In the genomic region with DNA sequence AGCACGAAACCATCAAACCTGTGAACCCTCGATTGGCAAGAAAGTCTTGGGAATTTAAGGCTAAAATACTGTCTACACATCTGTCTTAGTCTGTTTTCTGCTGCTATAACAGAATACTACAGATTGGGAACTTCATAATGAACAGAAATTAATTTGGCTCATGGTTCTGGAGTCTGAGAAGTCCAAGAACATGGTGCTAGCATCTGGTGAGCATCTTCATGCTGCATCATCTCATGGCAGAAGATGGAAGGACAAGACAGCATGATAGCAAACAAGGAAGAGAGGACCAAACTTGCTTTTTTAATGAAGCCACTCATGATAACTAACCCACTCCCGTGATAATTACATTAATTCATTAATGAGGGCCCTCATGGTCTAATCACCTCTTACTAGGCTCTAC, we compare ENCODE assay signal across 26 cellular contexts.
"Had no signal": no experiment of that assay in that cellular context is flagged by ENCODE, and none has a peak within 500 bp of the region (broad histone marks: within the 10 kb centered on the region; RNA-seq: fewer than 3 reads in every experiment).

No MANE protein-coding gene starts in this region.

- H3K27me3 ChIP-seq: stomach, testis, thyroid gland, tibial artery, tibial nerve, transverse colon, upper lobe of left lung, upper lobe of right lung, uterus, vagina had no signal

- H3K4me1 ChIP-seq: suprapubic skin, testis, tibial artery, tibial nerve, upper lobe of right lung, uterus, vagina had no signal

- H3K4me3 ChIP-seq: stomach, suprapubic skin, testis, thoracic aorta, thyroid gland, tibial artery, tibial nerve, transverse colon, upper lobe of left lung, upper lobe of right lung, uterus, vagina had no signal

- H3K27ac ChIP-seq: stomach, suprapubic skin, testis, thoracic aorta, thyroid gland, tibial artery, tibial nerve, transverse colon, upper lobe of left lung, upper lobe of right lung, uterus, vagina had no signal

- H3K36me3 ChIP-seq: stomach, suprapubic skin, thoracic aorta, thyroid gland, tibial artery, tibial nerve, transverse colon, upper lobe of left lung, upper lobe of right lung, uterus, vagina had no signal

- DNase-seq: stimulated activated CD4-positive, alpha-beta T cell treated with anti-CD3 and anti-CD28 coated beads, Interleukin-2, amount 100 ng/mL, for 48 hours; stimulated activated CD4-positive, alpha-beta T cell treated with anti-CD3 and anti-CD28 coated beads, Interleukin-4, amount 100 ng/mL, for 1 hour; stimulated activated CD4-positive, alpha-beta T cell treated with anti-CD3 and anti-CD28 coated beads, Interleukin-4, amount 100 ng/mL, for 24 hours; stimulated activated CD4-positive, alpha-beta T cell treated with anti-CD3 and anti-CD28 coated beads, Interleukin-4, amount 100 ng/mL, for 4 hours; stimulated activated CD8-positive, alpha-beta memory T cell treated with anti-CD3 and anti-CD28 coated beads, Interleukin-4, amount 100 ng/mL, for 48 hours; stimulated activated naive B cell treated with anti-CD40 and anti-IgM and Interleukin-4, amounts not matched to agents 10 μg/mL and 1 μg/mL and 100 μg/mL, for 72 hours; stimulated activated naive CD4-positive, alpha-beta T cell; stimulated activated naive CD4-positive, alpha-beta T cell treated with Interleukin-2 at 50 U/mL for 16 hours; stimulated activated naive CD8-positive, alpha-beta T cell treated with anti-CD3 and anti-CD28 coated beads, Interleukin-15, amount 100 ng/mL, for 72 hours; stimulated activated naive CD8-positive, alpha-beta T cell treated with anti-CD3 and anti-CD28 coated beads, Interleukin-15, Interleukin-2, amounts not matched to agents 100 U/mL and 50 U/mL, for 24 hours; stomach; substantia nigra; testis; thyroid gland; tibial artery; transverse colon; trophoblast cell; upper lobe of left lung; upper lobe of right lung; uterus had no signal

- ATAC-seq: stimulated activated effector memory CD8-positive, alpha-beta T cell treated with anti-CD3 and anti-CD28 coated beads, Interleukin-12 subunit alpha, Interleukin-12 subunit beta, amount 100 ng/mL, for 72 hours; stimulated activated memory B cell treated with anti-CD40 and anti-IgM and Interleukin-4, amounts not matched to agents 10 μg/mL and 1 μg/mL and 100 μg/mL, for 72 hours; stimulated activated naive B cell treated with anti-CD40 and anti-IgM and Interleukin-4, amounts not matched to agents 10 μg/mL and 1 μg/mL and 100 μg/mL, for 72 hours; stimulated activated naive CD8-positive, alpha-beta T cell treated with anti-CD3 and anti-CD28 coated beads, Interleukin-15, amount 100 ng/mL, for 72 hours; stimulated activated naive CD8-positive, alpha-beta T cell treated with anti-CD3 and anti-CD28 coated beads, Interleukin-15, Interleukin-2, amounts not matched to agents 100 U/mL and 50 U/mL, for 24 hours; upper lobe of right lung had no signal

- H3K9me3 ChIP-seq: stomach, suprapubic skin, testis, thoracic aorta, thyroid gland, tibial artery, tibial nerve, transverse colon, upper lobe of left lung, upper lobe of right lung, uterus, vagina had no signal
